11 cellular contexts compared by ENCODE assay signal in genomic region chr1:165424454-165425283, GRCh38. TPM values are rescaled to one million over a fixed set of nuclear protein-coding genes. Genes with fewer than 3 reads are reported as not detected.
DNase-seq lines count a peak whose midpoint lies in the region; ATAC-seq and TF ChIP-seq lines count a peak whose summit lies in the region.
"Had no signal": no experiment of that assay in that cellular context is flagged by ENCODE, and none has a peak within 500 bp of the region (broad histone marks: within the 10 kb centered on the region; RNA-seq: fewer than 3 reads in every experiment).

No MANE protein-coding gene starts in this region.

- DNase-seq in activated CD4-positive, alpha-beta T cell treated with anti-CD3 and anti-CD28 coated beads for 36 hours: no peak
- DNase-seq in activated CD4-positive, alpha-beta T cell treated with anti-CD3 and anti-CD28 coated beads, Interleukin-2, amount 50 U/mL, for 1 hour: no peak
- peak; percentile 71 to 86 for DNase-seq in NOMO-1 (lab: John Stamatoyannopoulos, UW; ENCODE audit: unreplicated experiment in 2 of 2)
- peak; percentile 6 for DNase-seq in globus pallidus (ENCODE audit: low spot score)
- peak in 3 of 49 donors; percentile 2 to 7 (median 4) for DNase-seq in substantia nigra (lab: John Stamatoyannopoulos, UW)
- DNase-seq in A172 (ENCODE audit: low spot score): no peak
- no peak for DNase-seq in adrenal gland
- no peak for DNase-seq in H7

- no peaks in the 10 kb centered on the region for H3K36me3 Mint-ChIP-seq in activated CD4-positive, alpha-beta T cell treated with anti-CD3 and anti-CD28 coated beads for 36 hours (ENCODE audit: low read depth)

- ATAC-seq in activated CD4-positive, alpha-beta T cell treated with anti-CD3 and anti-CD28 coated beads for 36 hours: peak; percentile 77
- ATAC-seq: A549 had no signal

- no peaks in the 10 kb centered on the region for H3K9me3 ChIP-seq in adrenal gland (replicated peaks in 1 of 3)
- H3K9me3 ChIP-seq: A549 had no signal

- TF ChIP-seq POLR2A in adrenal gland (IDR thresholded peaks at IDR 0.05): no peak

- 52 to 65% (median 59%) methylated on average over 8 to 10 of the region's 10 CpGs for WGBS in adrenal gland, 4 donors

- peak overlapping the region; percentile 61 for H3K27ac Mint-ChIP-seq in activated CD4-positive, alpha-beta T cell treated with anti-CD3 and anti-CD28 coated beads for 36 hours
- H3K27ac Mint-ChIP-seq: dendritic cell treated with granulocyte-macrophage colony-stimulating factor and Interleukin-4, amounts not matched to agents 40 ng/mL and 50 ng/mL, for 4 days had no signal

- H3K4me3 ChIP-seq in adrenal gland (no peak overlapping the region), H7 (ENCODE audit: insufficient read depth, low read depth, low read length) (no peak overlapping the region)
- H3K4me3 ChIP-seq: A549 had no signal

- no peak for TF ChIP-seq CTCF in adrenal gland (IDR thresholded peaks at IDR 0.05)

- H3K27me3 ChIP-seq in adrenal gland (no peaks in the 10 kb centered on the region), H7 (ENCODE audit: control insufficient read depth, insufficient read depth, low read length) (no peaks in the 10 kb centered on the region; the same call in 1 of the 2 replicates)

- H3K27me3 Mint-ChIP-seq in activated CD4-positive, alpha-beta T cell treated with anti-CD3 and anti-CD28 coated beads for 36 hours: no peaks in the 10 kb centered on the region

- H3K36me3 ChIP-seq in adrenal gland (replicated peaks in 1 of 2): no peaks in the 10 kb centered on the region
- no peaks in the 10 kb centered on the region for H3K36me3 ChIP-seq in H7 (replicated peaks; ENCODE audit: control insufficient read depth, insufficient read depth, low read length)

- H3K4me3 Mint-ChIP-seq in activated CD4-positive, alpha-beta T cell treated with anti-CD3 and anti-CD28 coated beads for 36 hours: peak overlapping the region; percentile 55
- H3K4me3 Mint-ChIP-seq: dendritic cell treated with granulocyte-macrophage colony-stimulating factor and Interleukin-4, amounts not matched to agents 40 ng/mL and 50 ng/mL, for 4 days had no signal

- CTCF ChIA-PET in activated CD4-positive, alpha-beta T cell treated with anti-CD3 and anti-CD28 coated beads for 36 hours (lab: Charles Lee): no interaction called here

- H3K27ac ChIP-seq in substantia nigra (ENCODE audit: low read depth, low read length, poor library complexity, severe bottlenecking) (peak overlapping the region; percentile 14), adrenal gland (peak overlapping the region in 2 of 5 donors; percentile 47 to 59)
- H3K27ac ChIP-seq: A549, parathyroid adenoma had no signal

- H3K4me1 ChIP-seq in adrenal gland (replicated peaks in 1 of 2): no peaks in the 10 kb centered on the region
- H3K4me1 ChIP-seq: A549, parathyroid adenoma had no signal

- POLR2A ChIA-PET in activated CD4-positive, alpha-beta T cell treated with anti-CD3 and anti-CD28 coated beads for 36 hours (lab: Charles Lee): no interaction called here

- peaks cover 19% of the 10 kb centered on the region for H3K4me1 Mint-ChIP-seq in activated CD4-positive, alpha-beta T cell treated with anti-CD3 and anti-CD28 coated beads for 36 hours

- intact Hi-C loops in activated CD4-positive, alpha-beta T cell treated with anti-CD3 and anti-CD28 coated beads for 36 hours (cut with DNase I, micrococcal nuclease): no loop called here
- intact Hi-C loops in adrenal gland (cut with DNase I): no loop called here

- H3K9me3 Mint-ChIP-seq in activated CD4-positive, alpha-beta T cell treated with anti-CD3 and anti-CD28 coated beads for 36 hours (ENCODE audit: low read depth): no peaks in the 10 kb centered on the region
- H3K9me3 Mint-ChIP-seq: dendritic cell treated with granulocyte-macrophage colony-stimulating factor and Interleukin-4, amounts not matched to agents 40 ng/mL and 50 ng/mL, for 4 days had no signal

RNA-seq across cellular contexts. Expression of gene RXRG, which starts 20.3 kb away (rescaled TPM):
- under 1 TPM in 1 of 2 experiments, not detected in 1; 0.16 TPM for total RNA-seq in activated CD4-positive, alpha-beta T cell treated with anti-CD3 and anti-CD28 coated beads for 36 hours
- not detected in 2 replicates for total RNA-seq in A172 (2014; rRNA removed; shearing (Covaris generic))
- 1 to 10 TPM in 4 of 8 donors, under 1 TPM in 2, not detected in 2; 0.36 to 2.4 (median 1.3) TPM for total RNA-seq in adrenal gland
- 1 to 10 TPM in 1 of 3 donors, under 1 TPM in 2; 0.68 to 2.1 (median 0.80) TPM for polyA plus RNA-seq in adrenal gland
- 1.1 and 4.1 TPM in 2 replicates for total RNA-seq in H7 (2014; rRNA removed; shearing (Covaris generic))
- polyA plus RNA-seq: A549 had no signal

Comparison
In these comparisons a context has a peak if more than half of its experiments do, and no peak if none do; other contexts are left out.
1. DNase-seq: peak in NOMO-1 (2 of 2) and globus pallidus (single experiment); none in activated CD4-positive, alpha-beta T cell treated with anti-CD3 and anti-CD28 coated beads for 36 hours (single experiment), activated CD4-positive, alpha-beta T cell treated with anti-CD3 and anti-CD28 coated beads, Interleukin-2, amount 50 U/mL, for 1 hour (single experiment), A172 (single experiment), adrenal gland (0 of 7) and H7 (single experiment).